In genomic region chr12:72742560-72742959, GRCh38 we compare ENCODE assay signal across 8 cellular contexts.
"Had no signal": no experiment of that assay in that cellular context is flagged by ENCODE, and none has a peak within 500 bp of the region (broad histone marks: within the 10 kb centered on the region; RNA-seq: fewer than 3 reads in every experiment).

No MANE protein-coding gene starts in this region.

- DNase-seq: GDM1, GF-D8 had no signal

- H3K4me3 ChIP-seq: GM12878 had no signal

- FAIRE-seq: G401.6, GM12878, GM12891, GM12892, GM18507, GM19239 had no signal

- ATAC-seq: GM12878 had no signal
